ENCODE assay signal across 1 cellular context in the genomic region with DNA sequence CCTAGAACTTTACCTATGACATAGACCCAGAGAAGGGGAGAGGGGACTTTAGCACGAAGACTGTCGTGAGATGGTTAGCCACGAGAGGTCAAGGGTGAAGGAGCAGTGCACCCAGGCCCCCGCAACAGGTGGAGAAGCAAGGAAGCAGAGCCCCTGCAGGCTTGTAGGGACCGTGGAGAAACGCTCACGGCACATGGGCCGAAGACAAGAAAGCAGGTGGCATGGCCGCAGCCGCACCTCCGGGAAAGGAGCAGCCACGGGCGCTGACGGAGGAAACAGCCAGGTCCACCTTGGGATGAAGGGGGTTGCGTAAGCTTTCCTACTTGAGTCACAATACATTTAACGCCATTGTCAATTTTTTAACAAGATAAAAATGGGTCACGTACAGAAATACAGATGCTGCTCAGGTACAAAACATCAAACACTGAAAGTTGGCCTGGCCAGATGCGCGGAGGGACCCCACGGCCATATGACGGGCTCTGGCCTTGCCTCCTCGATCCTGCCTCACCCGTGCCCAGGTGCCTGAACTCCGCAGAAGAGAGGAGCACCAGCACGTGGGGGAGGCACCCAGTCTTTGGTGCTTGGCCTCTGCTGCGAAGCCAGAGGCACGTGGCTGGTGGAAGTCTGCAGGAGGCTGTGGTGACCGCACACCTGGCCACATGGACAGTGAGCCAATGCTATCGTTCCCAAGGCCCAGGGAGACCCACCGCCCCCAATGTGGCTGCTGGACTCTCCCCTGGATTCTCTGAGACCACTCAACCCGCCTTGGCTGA.
TF ChIP-seq lines count a peak whose summit lies in the region.

No MANE protein-coding gene starts in this region.

TF ChIP-seq in HepG2, 621 proteins besides CTCF, POLR2A, EP300 and RAD21:
- TF ChIP-seq MAZ (IDR thresholded peaks at IDR 0.05; ENCODE audit: borderline replicate concordance, low read depth, low read length) (no peak), MAZ (CRISPR knock-in tag; IDR thresholded peaks at IDR 0.05; ENCODE audit: low read depth) (no peak), NFE2L1 (CRISPR knock-in tag; IDR thresholded peaks at IDR 0.05; ENCODE audit: borderline replicate concordance) (no peak), CEBPB (IDR thresholded peaks at IDR 0.05; ENCODE audit: borderline replicate concordance, low read depth, low read length) (peak; percentile 37; the same call in 1 of the 2 replicates), FOXA1 (IDR thresholded peaks at IDR 0.05) (no peak), FOXA1 (CRISPR knock-in tag; IDR thresholded peaks at IDR 0.05) (no peak), PRMT3 (CRISPR knock-in tag; IDR thresholded peaks at IDR 0.05; ENCODE audit: borderline replicate concordance, low read depth) (no peak), NFKB2 (CRISPR knock-in tag; IDR thresholded peaks at IDR 0.05; ENCODE audit: borderline replicate concordance) (no peak), TMF1 (CRISPR knock-in tag; IDR thresholded peaks at IDR 0.05; ENCODE audit: low read depth) (no peak), ZNF678 (CRISPR knock-in tag; IDR thresholded peaks at IDR 0.05) (no peak), ZBTB7A (CRISPR knock-in tag; IDR thresholded peaks at IDR 0.05) (no peak), ZNF274 (CRISPR knock-in tag; IDR thresholded peaks at IDR 0.05) (no peak), ZMYM3 (CRISPR knock-in tag; IDR thresholded peaks at IDR 0.05) (no peak)
- TF ChIP-seq, protein P1, sequence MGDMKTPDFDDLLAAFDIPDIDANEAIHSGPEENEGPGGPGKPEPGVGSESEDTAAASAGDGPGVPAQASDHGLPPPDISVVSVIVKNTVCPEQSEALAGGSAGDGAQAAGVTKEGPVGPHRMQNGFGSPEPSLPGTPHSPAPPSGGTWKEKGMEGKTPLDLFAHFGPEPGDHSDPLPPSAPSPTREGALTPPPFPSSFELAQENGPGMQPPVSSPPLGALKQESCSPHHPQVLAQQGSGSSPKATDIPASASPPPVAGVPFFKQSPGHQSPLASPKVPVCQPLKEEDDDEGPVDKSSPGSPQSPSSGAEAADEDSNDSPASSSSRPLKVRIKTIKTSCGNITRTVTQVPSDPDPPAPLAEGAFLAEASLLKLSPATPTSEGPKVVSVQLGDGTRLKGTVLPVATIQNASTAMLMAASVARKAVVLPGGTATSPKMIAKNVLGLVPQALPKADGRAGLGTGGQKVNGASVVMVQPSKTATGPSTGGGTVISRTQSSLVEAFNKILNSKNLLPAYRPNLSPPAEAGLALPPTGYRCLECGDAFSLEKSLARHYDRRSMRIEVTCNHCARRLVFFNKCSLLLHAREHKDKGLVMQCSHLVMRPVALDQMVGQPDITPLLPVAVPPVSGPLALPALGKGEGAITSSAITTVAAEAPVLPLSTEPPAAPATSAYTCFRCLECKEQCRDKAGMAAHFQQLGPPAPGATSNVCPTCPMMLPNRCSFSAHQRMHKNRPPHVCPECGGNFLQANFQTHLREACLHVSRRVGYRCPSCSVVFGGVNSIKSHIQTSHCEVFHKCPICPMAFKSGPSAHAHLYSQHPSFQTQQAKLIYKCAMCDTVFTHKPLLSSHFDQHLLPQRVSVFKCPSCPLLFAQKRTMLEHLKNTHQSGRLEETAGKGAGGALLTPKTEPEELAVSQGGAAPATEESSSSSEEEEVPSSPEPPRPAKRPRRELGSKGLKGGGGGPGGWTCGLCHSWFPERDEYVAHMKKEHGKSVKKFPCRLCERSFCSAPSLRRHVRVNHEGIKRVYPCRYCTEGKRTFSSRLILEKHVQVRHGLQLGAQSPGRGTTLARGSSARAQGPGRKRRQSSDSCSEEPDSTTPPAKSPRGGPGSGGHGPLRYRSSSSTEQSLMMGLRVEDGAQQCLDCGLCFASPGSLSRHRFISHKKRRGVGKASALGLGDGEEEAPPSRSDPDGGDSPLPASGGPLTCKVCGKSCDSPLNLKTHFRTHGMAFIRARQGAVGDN (CRISPR knock-in tag; IDR thresholded peaks at IDR 0.05): peak; percentile 14; the same call in 1 of the 2 replicates
- TF ChIP-seq, protein P2, sequence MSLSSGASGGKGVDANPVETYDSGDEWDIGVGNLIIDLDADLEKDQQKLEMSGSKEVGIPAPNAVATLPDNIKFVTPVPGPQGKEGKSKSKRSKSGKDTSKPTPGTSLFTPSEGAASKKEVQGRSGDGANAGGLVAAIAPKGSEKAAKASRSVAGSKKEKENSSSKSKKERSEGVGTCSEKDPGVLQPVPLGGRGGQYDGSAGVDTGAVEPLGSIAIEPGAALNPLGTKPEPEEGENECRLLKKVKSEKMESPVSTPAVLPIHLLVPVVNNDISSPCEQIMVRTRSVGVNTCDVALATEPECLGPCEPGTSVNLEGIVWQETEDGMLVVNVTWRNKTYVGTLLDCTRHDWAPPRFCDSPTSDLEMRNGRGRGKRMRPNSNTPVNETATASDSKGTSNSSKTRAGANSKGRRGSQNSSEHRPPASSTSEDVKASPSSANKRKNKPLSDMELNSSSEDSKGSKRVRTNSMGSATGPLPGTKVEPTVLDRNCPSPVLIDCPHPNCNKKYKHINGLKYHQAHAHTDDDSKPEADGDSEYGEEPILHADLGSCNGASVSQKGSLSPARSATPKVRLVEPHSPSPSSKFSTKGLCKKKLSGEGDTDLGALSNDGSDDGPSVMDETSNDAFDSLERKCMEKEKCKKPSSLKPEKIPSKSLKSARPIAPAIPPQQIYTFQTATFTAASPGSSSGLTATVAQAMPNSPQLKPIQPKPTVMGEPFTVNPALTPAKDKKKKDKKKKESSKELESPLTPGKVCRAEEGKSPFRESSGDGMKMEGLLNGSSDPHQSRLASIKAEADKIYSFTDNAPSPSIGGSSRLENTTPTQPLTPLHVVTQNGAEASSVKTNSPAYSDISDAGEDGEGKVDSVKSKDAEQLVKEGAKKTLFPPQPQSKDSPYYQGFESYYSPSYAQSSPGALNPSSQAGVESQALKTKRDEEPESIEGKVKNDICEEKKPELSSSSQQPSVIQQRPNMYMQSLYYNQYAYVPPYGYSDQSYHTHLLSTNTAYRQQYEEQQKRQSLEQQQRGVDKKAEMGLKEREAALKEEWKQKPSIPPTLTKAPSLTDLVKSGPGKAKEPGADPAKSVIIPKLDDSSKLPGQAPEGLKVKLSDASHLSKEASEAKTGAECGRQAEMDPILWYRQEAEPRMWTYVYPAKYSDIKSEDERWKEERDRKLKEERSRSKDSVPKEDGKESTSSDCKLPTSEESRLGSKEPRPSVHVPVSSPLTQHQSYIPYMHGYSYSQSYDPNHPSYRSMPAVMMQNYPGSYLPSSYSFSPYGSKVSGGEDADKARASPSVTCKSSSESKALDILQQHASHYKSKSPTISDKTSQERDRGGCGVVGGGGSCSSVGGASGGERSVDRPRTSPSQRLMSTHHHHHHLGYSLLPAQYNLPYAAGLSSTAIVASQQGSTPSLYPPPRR (CRISPR knock-in tag; IDR thresholded peaks at IDR 0.05; ENCODE audit: borderline replicate concordance): no peak
- TF ChIP-seq, protein P3, sequence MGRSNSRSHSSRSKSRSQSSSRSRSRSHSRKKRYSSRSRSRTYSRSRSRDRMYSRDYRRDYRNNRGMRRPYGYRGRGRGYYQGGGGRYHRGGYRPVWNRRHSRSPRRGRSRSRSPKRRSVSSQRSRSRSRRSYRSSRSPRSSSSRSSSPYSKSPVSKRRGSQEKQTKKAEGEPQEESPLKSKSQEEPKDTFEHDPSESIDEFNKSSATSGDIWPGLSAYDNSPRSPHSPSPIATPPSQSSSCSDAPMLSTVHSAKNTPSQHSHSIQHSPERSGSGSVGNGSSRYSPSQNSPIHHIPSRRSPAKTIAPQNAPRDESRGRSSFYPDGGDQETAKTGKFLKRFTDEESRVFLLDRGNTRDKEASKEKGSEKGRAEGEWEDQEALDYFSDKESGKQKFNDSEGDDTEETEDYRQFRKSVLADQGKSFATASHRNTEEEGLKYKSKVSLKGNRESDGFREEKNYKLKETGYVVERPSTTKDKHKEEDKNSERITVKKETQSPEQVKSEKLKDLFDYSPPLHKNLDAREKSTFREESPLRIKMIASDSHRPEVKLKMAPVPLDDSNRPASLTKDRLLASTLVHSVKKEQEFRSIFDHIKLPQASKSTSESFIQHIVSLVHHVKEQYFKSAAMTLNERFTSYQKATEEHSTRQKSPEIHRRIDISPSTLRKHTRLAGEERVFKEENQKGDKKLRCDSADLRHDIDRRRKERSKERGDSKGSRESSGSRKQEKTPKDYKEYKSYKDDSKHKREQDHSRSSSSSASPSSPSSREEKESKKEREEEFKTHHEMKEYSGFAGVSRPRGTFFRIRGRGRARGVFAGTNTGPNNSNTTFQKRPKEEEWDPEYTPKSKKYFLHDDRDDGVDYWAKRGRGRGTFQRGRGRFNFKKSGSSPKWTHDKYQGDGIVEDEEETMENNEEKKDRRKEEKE (IDR thresholded peaks at IDR 0.05): no peak
TF ChIP-seq in HepG2: peak in this region for 2.
